Comparison of ENCODE assay signal across 1 cellular context in genomic region chr9:35538361-35539234, GRCh38.
TF ChIP-seq lines count a peak whose summit lies in the region.

No MANE protein-coding gene starts in this region.

TF ChIP-seq in H1, 55 proteins besides CTCF, POLR2A, EP300 and RAD21 (continued from another document):
- TF ChIP-seq RFX5 (IDR thresholded peaks at IDR 0.05; ENCODE audit: borderline replicate concordance, low read depth, low read length) = no peak
- TF ChIP-seq JUND (IDR thresholded peaks at IDR 0.05; ENCODE audit: low read length) = 0 out of 2 replicates have a peak, but pooled peaks have one; percentile 27
- TF ChIP-seq TAF1 (IDR thresholded peaks at IDR 0.05; ENCODE audit: low read depth, low read length) = peak; percentile 43; the same call in 1 of the 2 replicates
- TF ChIP-seq CTBP2 (IDR thresholded peaks at IDR 0.05; ENCODE audit: borderline replicate concordance, insufficient read depth, insufficient read length, low read length) = peak; percentile 73
- TF ChIP-seq CEBPB (IDR thresholded peaks at IDR 0.05; ENCODE audit: low read depth, low read length) = peak; percentile 37; the same call in 1 of the 2 replicates
- TF ChIP-seq HDAC2 (IDR thresholded peaks at IDR 0.05; ENCODE audit: borderline replicate concordance in 1 of 2, low read depth in 2 of 2, low read length in 2 of 2) = peak in 1 of 2 experiments; percentile 41; a peak in 1 of 4 replicates
- peak; percentile 100 for TF ChIP-seq ASH2L (IDR thresholded peaks at IDR 0.05; ENCODE audit: low read length)
- no peak for TF ChIP-seq E2F6 (IDR thresholded peaks at IDR 0.05)
- 0 out of 4 replicates have a peak, but pooled peaks of 1 of the 2 experiments have one; percentile 58 for TF ChIP-seq SIN3A (conservative IDR thresholded peaks at IDR 0.05 in 1 of 2, IDR thresholded peaks at IDR 0.05 in 1 of 2; ENCODE audit: low read depth in 1 of 2, low read length in 2 of 2)
- no peak for TF ChIP-seq TCF12 (IDR thresholded peaks at IDR 0.05; ENCODE audit: low read depth, low read length)
- peak; percentile 49 for TF ChIP-seq MAX (IDR thresholded peaks at IDR 0.05)
TF ChIP-seq in H1: peak in this region for 13.
